Comparison of ENCODE assay signal across 1 cellular context in genomic region chr2:162582357-162582798, GRCh38.
TF ChIP-seq lines count a peak whose summit lies in the region.

No MANE protein-coding gene starts in this region.

TF ChIP-seq in GM23338, 12 proteins besides CTCF, POLR2A, EP300 and RAD21 (continued from another document):
- TF ChIP-seq ZNF462 (CRISPR knock-in tag; IDR thresholded peaks at IDR 0.05) (no peak), ZNF114 (CRISPR knock-in tag; IDR thresholded peaks at IDR 0.05) (no peak), NANOG (IDR thresholded peaks at IDR 0.05; ENCODE audit: borderline replicate concordance) (no peak), EZH2 (IDR thresholded peaks at IDR 0.05; ENCODE audit: low read depth, unreplicated experiment) (no peak), CREB1 (CRISPR knock-in tag; IDR thresholded peaks at IDR 0.05; ENCODE audit: low read depth) (no peak), ETS1 (IDR thresholded peaks at IDR 0.05) (no peak), POLR2AphosphoS5 (IDR thresholded peaks at IDR 0.05; ENCODE audit: low read depth) (no peak), ZNF331 (CRISPR knock-in tag; IDR thresholded peaks at IDR 0.05; ENCODE audit: low read depth) (no peak), EZH2phosphoT487 (IDR thresholded peaks at IDR 0.05; ENCODE audit: unreplicated experiment) (no peak), REST (IDR thresholded peaks at IDR 0.05; ENCODE audit: unreplicated experiment) (no peak), STAT1 (IDR thresholded peaks at IDR 0.05; ENCODE audit: unreplicated experiment) (no peak)
